ENCODE assay signal across 15 cellular contexts in genomic region chr2:176082885-176083731, GRCh38. TPM values are rescaled to one million over a fixed set of nuclear protein-coding genes. Genes with fewer than 3 reads are reported as not detected.
DNase-seq lines count a peak whose midpoint lies in the region; ATAC-seq and TF ChIP-seq lines count a peak whose summit lies in the region.
"Had no signal": no experiment of that assay in that cellular context is flagged by ENCODE, and none has a peak within 500 bp of the region (broad histone marks: within the 10 kb centered on the region; RNA-seq: fewer than 3 reads in every experiment).

No MANE protein-coding gene starts in this region.

- peak overlapping the region; percentile 12 for H3K4me3 ChIP-seq in WERI-Rb-1 (ENCODE audit: low read depth, low read length)
- peak overlapping the region; percentile 13 for H3K4me3 ChIP-seq in iPS-15b (ENCODE audit: low read depth, low read length)
- H3K4me3 ChIP-seq in smooth muscle cell, result peak overlapping the region; percentile 44
- H3K4me3 ChIP-seq: K562, lung, SJCRH30 had no signal

- H3K9ac ChIP-seq in iPS-15b (ENCODE audit: low read depth, low read length) (no peak overlapping the region), smooth muscle cell (ENCODE audit: low read depth) (no peak overlapping the region)

- H3K27ac Mint-ChIP-seq in activated naive CD4-positive, alpha-beta T cell treated with anti-CD3 and anti-CD28 coated beads, Interleukin-2, amount 10 ng/mL, durations not matched to agents 7 days and 5 days, result peak overlapping the region; percentile 84
- no peak overlapping the region for H3K27ac Mint-ChIP-seq in activated naive CD4-positive, alpha-beta T cell treated with anti-CD3 and anti-CD28 coated beads for 36 hours

- 2% methylated on average over 60 of the region's 66 CpGs for WGBS in smooth muscle cell (ENCODE audit: low lambda C conversion rate)

- no peak overlapping the region for H2AFZ ChIP-seq in smooth muscle cell (ENCODE audit: low read depth)

- peaks cover 3% of the 10 kb centered on the region for H3K4me1 ChIP-seq in iPS-15b (ENCODE audit: control insufficient read depth, insufficient read depth, low read length)
- peaks cover 26% of the 10 kb centered on the region for H3K4me1 ChIP-seq in smooth muscle cell (ENCODE audit: low read depth)
- H3K4me1 ChIP-seq: SJCRH30 had no signal

- peaks cover 21% of the 10 kb centered on the region for H3K36me3 Mint-ChIP-seq in activated naive CD4-positive, alpha-beta T cell treated with anti-CD3 and anti-CD28 coated beads, Interleukin-2, amount 10 ng/mL, durations not matched to agents 7 days and 5 days
- peaks cover 17% of the 10 kb centered on the region for H3K36me3 Mint-ChIP-seq in activated naive CD4-positive, alpha-beta T cell treated with anti-CD3 and anti-CD28 coated beads for 36 hours (ENCODE audit: low read depth)

- peaks cover 10% of the 10 kb centered on the region for H3K4me1 Mint-ChIP-seq in activated naive CD4-positive, alpha-beta T cell treated with anti-CD3 and anti-CD28 coated beads, Interleukin-2, amount 10 ng/mL, durations not matched to agents 7 days and 5 days
- peaks cover 17% of the 10 kb centered on the region for H3K4me1 Mint-ChIP-seq in activated naive CD4-positive, alpha-beta T cell treated with anti-CD3 and anti-CD28 coated beads for 36 hours (ENCODE audit: low read depth)

- H3K9me3 ChIP-seq in WERI-Rb-1 (ENCODE audit: severe bottlenecking), result peaks cover 29% of the 10 kb centered on the region
- no peaks in the 10 kb centered on the region for H3K9me3 ChIP-seq in iPS-15b (ENCODE audit: control insufficient read depth, insufficient read depth, low read length)
- H3K9me3 ChIP-seq in smooth muscle cell (replicated peaks; ENCODE audit: low read depth), result no peaks in the 10 kb centered on the region
- H3K9me3 ChIP-seq: SJCRH30 had no signal

- intact Hi-C loops in activated naive CD4-positive, alpha-beta T cell treated with anti-CD3 and anti-CD28 coated beads for 36 hours (cut with micrococcal nuclease), result loop anchor here (2.0 kb wide), 2 partner anchors 14 to 82 kb away; no protein-coding TSS in a partner anchor
- intact Hi-C loops in Right ventricle myocardium superior (cut with DNase I), result no loop called here

- ATAC-seq in GM18520 (IDR thresholded peaks at IDR 0.05; ENCODE audit: unreplicated experiment), result no peak
- no peak for ATAC-seq in Right ventricle myocardium superior (ENCODE audit: poor library complexity)
- ATAC-seq: K562 had no signal

- H3K27ac ChIP-seq in WERI-Rb-1, result no peak overlapping the region
- H3K27ac ChIP-seq in smooth muscle cell (ENCODE audit: low read depth), result no peak overlapping the region
- H3K27ac ChIP-seq: SJCRH30 had no signal

- H3K27me3 Mint-ChIP-seq in activated naive CD4-positive, alpha-beta T cell treated with anti-CD3 and anti-CD28 coated beads, Interleukin-2, amount 10 ng/mL, durations not matched to agents 7 days and 5 days, result peaks cover 96% of the 10 kb centered on the region
- peaks cover 86% of the 10 kb centered on the region for H3K27me3 Mint-ChIP-seq in activated naive CD4-positive, alpha-beta T cell treated with anti-CD3 and anti-CD28 coated beads for 36 hours (ENCODE audit: low read depth)

- CTCF ChIA-PET in activated naive CD4-positive, alpha-beta T cell treated with anti-CD3 and anti-CD28 coated beads, Interleukin-2, amount 10 ng/mL, durations not matched to agents 7 days and 5 days (lab: Charles Lee), result interaction anchor here (0.6 to 0.9 kb wide), 2 partner anchors 15 to 44 kb away, joined by 3 read pairs; no protein-coding TSS in a partner anchor
- CTCF ChIA-PET in activated naive CD4-positive, alpha-beta T cell treated with anti-CD3 and anti-CD28 coated beads for 36 hours (lab: Charles Lee), result interaction anchor here (0.6 to 1.5 kb wide), 2 partner anchors 37 to 1758 kb away, joined by 3 to 4 read pairs; no protein-coding TSS in a partner anchor

- H3K4me3 Mint-ChIP-seq in activated naive CD4-positive, alpha-beta T cell treated with anti-CD3 and anti-CD28 coated beads, Interleukin-2, amount 10 ng/mL, durations not matched to agents 7 days and 5 days, result peak overlapping the region; percentile 16
- no peak overlapping the region for H3K4me3 Mint-ChIP-seq in activated naive CD4-positive, alpha-beta T cell treated with anti-CD3 and anti-CD28 coated beads for 36 hours

- no peaks in the 10 kb centered on the region for H3F3A ChIP-seq in smooth muscle cell (ENCODE audit: low read depth)

- H3K9me3 Mint-ChIP-seq in activated naive CD4-positive, alpha-beta T cell treated with anti-CD3 and anti-CD28 coated beads, Interleukin-2, amount 10 ng/mL, durations not matched to agents 7 days and 5 days, result peaks cover 18% of the 10 kb centered on the region
- H3K9me3 Mint-ChIP-seq in activated naive CD4-positive, alpha-beta T cell treated with anti-CD3 and anti-CD28 coated beads for 36 hours, result peaks cover 12% of the 10 kb centered on the region

- no peaks in the 10 kb centered on the region for H3K79me2 ChIP-seq in smooth muscle cell (ENCODE audit: low read depth)

- TF ChIP-seq CTCF in WERI-Rb-1 (IDR thresholded peaks at IDR 0.05; ENCODE audit: low read depth, low read length), result no peak
- TF ChIP-seq CTCF in smooth muscle cell (IDR thresholded peaks at IDR 0.05; ENCODE audit: borderline replicate concordance, insufficient read depth, poor library complexity, severe bottlenecking), result no peak

- H3K27me3 ChIP-seq in WERI-Rb-1 (ENCODE audit: insufficient read depth, low read depth, severe bottlenecking) (peaks cover 94% of the 10 kb centered on the region), iPS-15b (ENCODE audit: control insufficient read depth, insufficient read depth, low read length) (peaks cover 95% of the 10 kb centered on the region), smooth muscle cell (ENCODE audit: low read depth) (peaks cover 97% of the 10 kb centered on the region)
- H3K27me3 ChIP-seq: SJCRH30 had no signal

- H4K20me1 ChIP-seq in smooth muscle cell (ENCODE audit: low read depth), result no peaks in the 10 kb centered on the region

- DNase-seq in activated naive CD4-positive, alpha-beta T cell treated with anti-CD3 and anti-CD28 coated beads, Interleukin-2, amount 10 ng/mL, durations not matched to agents 7 days and 5 days, result no peak
- no peak for DNase-seq in activated naive CD4-positive, alpha-beta T cell treated with anti-CD3 and anti-CD28 coated beads for 36 hours
- DNase-seq in WERI-Rb-1 (no peak), smooth muscle cell (lab: John Stamatoyannopoulos, UW; ENCODE audit: unreplicated experiment) (no peak), Right ventricle myocardium superior (no peak), COR-L47 (lab: John Stamatoyannopoulos, UW) (no peak)
- DNase-seq: activated CD4-positive, alpha-beta T cell treated with anti-CD3 and anti-CD28 coated beads for 48 hours; GF-D8; NCI-H146; SJCRH30 had no signal

- peak overlapping the region; percentile 82 for H3K4me2 ChIP-seq in smooth muscle cell

- H3K36me3 ChIP-seq in WERI-Rb-1 (no peaks in the 10 kb centered on the region), iPS-15b (ENCODE audit: control insufficient read depth, insufficient read depth, low read length) (no peaks in the 10 kb centered on the region), smooth muscle cell (ENCODE audit: low read depth) (no peaks in the 10 kb centered on the region)
- H3K36me3 ChIP-seq: SJCRH30 had no signal

RNA-seq across cellular contexts. Expression of gene EVX2, which starts 0.7 kb away (rescaled TPM):
- total RNA-seq in activated naive CD4-positive, alpha-beta T cell treated with anti-CD3 and anti-CD28 coated beads for 36 hours, result not detected
- 0.04 TPM in 1 of 2 replicates, not detected in the other for total RNA-seq in smooth muscle cell
- polyA plus RNA-seq in smooth muscle cell, result not detected in 2 replicates
- not detected for total RNA-seq in Right ventricle myocardium superior
- total RNA-seq: K562, lung, pulmonary artery endothelial cell, SJCRH30 had no signal
- polyA plus RNA-seq: K562, lung had no signal

RNA-seq across cellular contexts. Expression of gene HOXD13, which starts 9.4 kb away (rescaled TPM):
- not detected for total RNA-seq in activated naive CD4-positive, alpha-beta T cell treated with anti-CD3 and anti-CD28 coated beads for 36 hours
- total RNA-seq in smooth muscle cell, result 0.31 and 1.9 TPM in 2 replicates
- 0.45 and 1.9 TPM in 2 replicates for polyA plus RNA-seq in smooth muscle cell
- not detected for total RNA-seq in Right ventricle myocardium superior
- total RNA-seq: K562, lung, pulmonary artery endothelial cell had no signal
- polyA plus RNA-seq: lung had no signal

RNA-seq across cellular contexts. Expression of gene HOXD12, which starts 16.5 kb away (rescaled TPM):
- total RNA-seq in activated naive CD4-positive, alpha-beta T cell treated with anti-CD3 and anti-CD28 coated beads for 36 hours, result not detected
- 0.54 TPM in 1 of 2 replicates, not detected in the other for total RNA-seq in smooth muscle cell
- not detected in 2 replicates for polyA plus RNA-seq in smooth muscle cell
- total RNA-seq in Right ventricle myocardium superior, result not detected
- total RNA-seq: K562, lung, pulmonary artery endothelial cell had no signal
- polyA plus RNA-seq: K562, lung had no signal

RNA-seq across cellular contexts. Expression of gene HOXD11, which starts 24.0 kb away (rescaled TPM):
- total RNA-seq in activated naive CD4-positive, alpha-beta T cell treated with anti-CD3 and anti-CD28 coated beads for 36 hours, result not detected
- total RNA-seq in smooth muscle cell (4.4 and 9.8 TPM in 2 replicates), Right ventricle myocardium superior (not detected)
- polyA plus RNA-seq in smooth muscle cell, result 7.9 and 9.0 TPM in 2 replicates
- total RNA-seq: K562, lung, pulmonary artery endothelial cell had no signal
- polyA plus RNA-seq: K562, lung had no signal

RNA-seq across cellular contexts. Expression of gene HOXD10, which starts 33.5 kb away (rescaled TPM):
- not detected for total RNA-seq in activated naive CD4-positive, alpha-beta T cell treated with anti-CD3 and anti-CD28 coated beads for 36 hours
- total RNA-seq in smooth muscle cell, result 6.7 and 9.9 TPM in 2 replicates
- polyA plus RNA-seq in smooth muscle cell, result 10.6 and 11.4 TPM in 2 replicates
- not detected for total RNA-seq in Right ventricle myocardium superior
- total RNA-seq: K562, pulmonary artery endothelial cell had no signal
- polyA plus RNA-seq: K562 had no signal
